Comparison of ENCODE assay signal across 12 cellular contexts in the genomic region with DNA sequence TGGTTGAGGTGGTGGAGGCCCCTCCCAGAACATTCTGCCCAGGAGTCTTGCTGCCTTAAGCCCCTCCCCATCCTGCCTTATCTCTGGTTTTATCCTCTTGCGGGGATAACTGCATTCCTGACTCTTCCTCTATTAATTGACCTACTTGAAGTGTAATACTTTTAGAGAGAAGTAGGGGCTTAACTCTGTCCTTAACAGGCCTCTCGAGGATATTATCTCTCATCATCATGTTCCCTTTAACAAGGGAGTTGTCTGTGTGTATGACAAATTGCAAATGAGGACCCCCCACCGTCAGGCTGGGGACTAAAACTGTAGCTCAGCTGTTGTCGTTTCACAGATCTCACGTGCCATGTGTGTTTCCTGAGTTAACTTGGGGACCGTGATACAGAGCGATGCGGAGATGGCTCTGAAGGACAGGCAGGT.
A peak's percentile ranks its signal among the peaks of the same experiment; 100 is the strongest.
DNase-seq lines count a peak whose midpoint lies in the region; ATAC-seq and TF ChIP-seq lines count a peak whose summit lies in the region.
"Had no signal": no experiment of that assay in that cellular context is flagged by ENCODE, and none has a peak within 500 bp of the region (broad histone marks: within the 10 kb centered on the region; RNA-seq: fewer than 3 reads in every experiment).

No MANE protein-coding gene starts in this region.

- no peaks in the 10 kb centered on the region for H3K9me3 ChIP-seq in Loucy (ENCODE audit: insufficient read depth, low read depth, low read length)
- H3K9me3 ChIP-seq in neural cell (ENCODE audit: low read length) = no peaks in the 10 kb centered on the region
- no peaks in the 10 kb centered on the region for H3K9me3 ChIP-seq in transverse colon
- no peaks in the 10 kb centered on the region for H3K9me3 ChIP-seq in esophagus squamous epithelium

- H3K4me1 Mint-ChIP-seq in activated CD4-positive, alpha-beta memory T cell treated with anti-CD3 and anti-CD28 coated beads for 36 hours (ENCODE audit: low read depth) = peaks cover 66% of the 10 kb centered on the region
- peaks cover 58% of the 10 kb centered on the region for H3K4me1 Mint-ChIP-seq in activated CD4-positive, alpha-beta memory T cell treated with anti-CD3 and anti-CD28 coated beads, Interleukin-2, amount 10 ng/mL, durations not matched to agents 7 days and 5 days
- H3K4me1 Mint-ChIP-seq in activated naive CD8-positive, alpha-beta T cell treated with anti-CD3 and anti-CD28 coated beads for 36 hours = peaks cover 72% of the 10 kb centered on the region

- TF ChIP-seq CTCF in Loucy (conservative IDR thresholded peaks at IDR 0.05; ENCODE audit: low read length) (no peak), neural cell (IDR thresholded peaks at IDR 0.05; ENCODE audit: poor library complexity, severe bottlenecking) (no peak), transverse colon (IDR thresholded peaks at IDR 0.05) (no peak), esophagus squamous epithelium (IDR thresholded peaks at IDR 0.05) (no peak)

- 86 to 92% methylated on average over 1 to 8 of the region's 8 CpGs for WGBS in transverse colon (ENCODE audit: low coverage in 1 of 2), 2 donors
- 95 to 96% methylated on average over 7 to 8 of the region's 8 CpGs for WGBS in esophagus squamous epithelium, 2 donors

- H3K36me3 ChIP-seq in Loucy (ENCODE audit: insufficient read depth, low read length) (no peaks in the 10 kb centered on the region), neural cell (ENCODE audit: insufficient read depth, low read length) (no peaks in the 10 kb centered on the region), transverse colon (no peaks in the 10 kb centered on the region), esophagus squamous epithelium (no peaks in the 10 kb centered on the region)

- H3K4me1 ChIP-seq in Loucy (ENCODE audit: insufficient read depth, low read length, poor library complexity, severe bottlenecking) (peaks cover 53% of the 10 kb centered on the region), transverse colon (peaks cover 0 to 10% (median 0%) of the 10 kb centered on the region in 4 donors), esophagus squamous epithelium (peaks cover 0 to 20% (median 8%) of the 10 kb centered on the region in 3 donors)

- H3K9me2 ChIP-seq in Loucy (replicated peaks; ENCODE audit: low read depth, low read length) = no peaks in the 10 kb centered on the region
- H3K9me2 ChIP-seq in neural cell (ENCODE audit: insufficient read depth, low read length) = no peaks in the 10 kb centered on the region

- peak overlapping the region; percentile 22 for H3K4me2 ChIP-seq in Loucy (ENCODE audit: low read depth, low read length, poor library complexity, severe bottlenecking)
- no peak overlapping the region for H3K4me2 ChIP-seq in neural cell (ENCODE audit: low read length)

- no peak for ATAC-seq in GM18868 (IDR thresholded peaks at IDR 0.05; ENCODE audit: unreplicated experiment)

- H2AFZ ChIP-seq in Loucy (ENCODE audit: low read length) (no peak overlapping the region), neural cell (ENCODE audit: low read depth, low read length) (no peak overlapping the region)

- intact Hi-C loops in activated CD4-positive, alpha-beta memory T cell treated with anti-CD3 and anti-CD28 coated beads for 36 hours (cut with micrococcal nuclease) = no loop called here
- intact Hi-C loops in transverse colon (cut with DNase I; ENCODE audit: low total_unique reads) (no loop called here), esophagus squamous epithelium (cut with DNase I) (no loop called here)

- no peak for TF ChIP-seq RAD21 in neural cell (conservative IDR thresholded peaks at IDR 0.05)

- H3K9me3 Mint-ChIP-seq in activated CD4-positive, alpha-beta memory T cell treated with anti-CD3 and anti-CD28 coated beads for 36 hours = peaks cover 4% of the 10 kb centered on the region
- peaks cover 10% of the 10 kb centered on the region for H3K9me3 Mint-ChIP-seq in activated CD4-positive, alpha-beta memory T cell treated with anti-CD3 and anti-CD28 coated beads, Interleukin-2, amount 10 ng/mL, durations not matched to agents 7 days and 5 days
- H3K9me3 Mint-ChIP-seq in activated naive CD8-positive, alpha-beta T cell treated with anti-CD3 and anti-CD28 coated beads for 36 hours = peaks cover 5% of the 10 kb centered on the region
- H3K9me3 Mint-ChIP-seq: activated T-cell treated with anti-CD3 and anti-CD28 coated beads, Interleukin-2, amount 50 U/mL, for 4 hours; natural killer cell treated with Interleukin-12 subunit alpha and Interleukin-12 subunit beta and Interleukin-15 and Interleukin-18, amount 100 ng/mL, for 72 hours had no signal

- H3K4me3 Mint-ChIP-seq in activated CD4-positive, alpha-beta memory T cell treated with anti-CD3 and anti-CD28 coated beads for 36 hours = no peak overlapping the region
- no peak overlapping the region for H3K4me3 Mint-ChIP-seq in activated CD4-positive, alpha-beta memory T cell treated with anti-CD3 and anti-CD28 coated beads, Interleukin-2, amount 10 ng/mL, durations not matched to agents 7 days and 5 days
- H3K4me3 Mint-ChIP-seq in activated naive CD8-positive, alpha-beta T cell treated with anti-CD3 and anti-CD28 coated beads for 36 hours = no peak overlapping the region
- H3K4me3 Mint-ChIP-seq: activated T-cell treated with anti-CD3 and anti-CD28 coated beads, Interleukin-2, amount 50 U/mL, for 4 hours; dendritic cell treated with granulocyte-macrophage colony-stimulating factor and Interleukin-4, amounts not matched to agents 40 ng/mL and 50 ng/mL, for 4 days; natural killer cell treated with Interleukin-12 subunit alpha and Interleukin-12 subunit beta and Interleukin-15 and Interleukin-18, amount 100 ng/mL, for 72 hours had no signal

- H3K27me3 Mint-ChIP-seq in activated CD4-positive, alpha-beta memory T cell treated with anti-CD3 and anti-CD28 coated beads for 36 hours = no peaks in the 10 kb centered on the region
- no peaks in the 10 kb centered on the region for H3K27me3 Mint-ChIP-seq in activated CD4-positive, alpha-beta memory T cell treated with anti-CD3 and anti-CD28 coated beads, Interleukin-2, amount 10 ng/mL, durations not matched to agents 7 days and 5 days
- H3K27me3 Mint-ChIP-seq in activated naive CD8-positive, alpha-beta T cell treated with anti-CD3 and anti-CD28 coated beads for 36 hours = no peaks in the 10 kb centered on the region
- H3K27me3 Mint-ChIP-seq: dendritic cell treated with granulocyte-macrophage colony-stimulating factor and Interleukin-4, amounts not matched to agents 40 ng/mL and 50 ng/mL, for 4 days; natural killer cell treated with Interleukin-12 subunit alpha and Interleukin-12 subunit beta and Interleukin-15 and Interleukin-18, amount 100 ng/mL, for 72 hours had no signal

- TF ChIP-seq POLR2A in transverse colon (IDR thresholded peaks at IDR 0.05) = no peak
- TF ChIP-seq POLR2A in esophagus squamous epithelium (IDR thresholded peaks at IDR 0.05) = no peak

- peaks cover 75% of the 10 kb centered on the region for H3K79me2 ChIP-seq in Loucy (ENCODE audit: insufficient read depth, low read length)
- no peaks in the 10 kb centered on the region for H3K79me2 ChIP-seq in neural cell (replicated peaks; ENCODE audit: insufficient read depth, low read length)

- POLR2A ChIA-PET in activated CD4-positive, alpha-beta memory T cell treated with anti-CD3 and anti-CD28 coated beads for 36 hours (lab: Charles Lee) = interaction anchor here (1.3 kb wide), 1 partner anchor 12 kb away, joined by 3 read pairs; no protein-coding TSS in a partner anchor
- POLR2A ChIA-PET in activated CD4-positive, alpha-beta memory T cell treated with anti-CD3 and anti-CD28 coated beads, Interleukin-2, amount 10 ng/mL, durations not matched to agents 7 days and 5 days (lab: Charles Lee) = interaction anchor here (1.2 to 2.6 kb wide), 3 partner anchors 13 to 206 kb away, joined by 4 to 10 read pairs (median 4); no protein-coding TSS in a partner anchor

- H3K27ac ChIP-seq in neural cell (ENCODE audit: low read length) (no peak overlapping the region), transverse colon (no peak overlapping the region), esophagus squamous epithelium (no peak overlapping the region)

- peaks cover 5% of the 10 kb centered on the region for H3K36me3 Mint-ChIP-seq in activated CD4-positive, alpha-beta memory T cell treated with anti-CD3 and anti-CD28 coated beads for 36 hours
- peaks cover 45% of the 10 kb centered on the region for H3K36me3 Mint-ChIP-seq in activated CD4-positive, alpha-beta memory T cell treated with anti-CD3 and anti-CD28 coated beads, Interleukin-2, amount 10 ng/mL, durations not matched to agents 7 days and 5 days (ENCODE audit: low read depth)
- H3K36me3 Mint-ChIP-seq in activated naive CD8-positive, alpha-beta T cell treated with anti-CD3 and anti-CD28 coated beads for 36 hours = peaks cover 62% of the 10 kb centered on the region
- H3K36me3 Mint-ChIP-seq: natural killer cell treated with Interleukin-12 subunit alpha and Interleukin-12 subunit beta and Interleukin-15 and Interleukin-18, amount 100 ng/mL, for 72 hours had no signal

- TF ChIP-seq EP300 in neural cell (conservative IDR thresholded peaks at IDR 0.05; ENCODE audit: poor library complexity, severe bottlenecking) = no peak
- TF ChIP-seq EP300 in transverse colon (IDR thresholded peaks at IDR 0.05; ENCODE audit: low read depth) = no peak

- H3F3A ChIP-seq in Loucy (ENCODE audit: low read depth) = no peaks in the 10 kb centered on the region
- no peaks in the 10 kb centered on the region for H3F3A ChIP-seq in neural cell (ENCODE audit: insufficient read depth, low read length, poor library complexity, severe bottlenecking)

- H3K27me3 ChIP-seq in Loucy (ENCODE audit: insufficient read depth, low read length, poor library complexity, severe bottlenecking) (no peaks in the 10 kb centered on the region), neural cell (ENCODE audit: insufficient read depth, low read depth, low read length) (no peaks in the 10 kb centered on the region), transverse colon (no peaks in the 10 kb centered on the region), esophagus squamous epithelium (no peaks in the 10 kb centered on the region)

- no peak for DNase-seq in activated CD4-positive, alpha-beta memory T cell treated with anti-CD3 and anti-CD28 coated beads for 36 hours
- DNase-seq in activated CD4-positive, alpha-beta memory T cell treated with anti-CD3 and anti-CD28 coated beads, Interleukin-2, amount 10 ng/mL, durations not matched to agents 7 days and 5 days = no peak
- DNase-seq in activated naive CD8-positive, alpha-beta T cell treated with anti-CD3 and anti-CD28 coated beads for 36 hours = no peak
- no peak for DNase-seq in transverse colon
- DNase-seq in esophagus squamous epithelium (lab: John Stamatoyannopoulos, UW) = no peak
- DNase-seq: activated T-cell treated with anti-CD3 and anti-CD28 coated beads, Interleukin-2, amount 50 U/mL, for 4 hours; NCI-H226 had no signal

- in situ Hi-C loops in transverse colon (cut with MboI; ENCODE audit: low pct_ligation_motif_present in 1 of 4, low pct_unique_long_range_greater_than_20kb in 1 of 4, low sequenced_read_pairs in 3 of 4) = no loop called here

- H3K27ac Mint-ChIP-seq in activated CD4-positive, alpha-beta memory T cell treated with anti-CD3 and anti-CD28 coated beads for 36 hours = peak overlapping the region; percentile 50
- no peak overlapping the region for H3K27ac Mint-ChIP-seq in activated CD4-positive, alpha-beta memory T cell treated with anti-CD3 and anti-CD28 coated beads, Interleukin-2, amount 10 ng/mL, durations not matched to agents 7 days and 5 days
- peak overlapping the region; percentile 93 for H3K27ac Mint-ChIP-seq in activated naive CD8-positive, alpha-beta T cell treated with anti-CD3 and anti-CD28 coated beads for 36 hours

- H3K4me3 ChIP-seq in Loucy (ENCODE audit: low read length, poor library complexity, severe bottlenecking) (no peak overlapping the region), neural cell (ENCODE audit: low read length) (peak overlapping the region; percentile 16), transverse colon (no peak overlapping the region), esophagus squamous epithelium (no peak overlapping the region)

- no peaks in the 10 kb centered on the region for H4K20me1 ChIP-seq in Loucy (ENCODE audit: insufficient read depth, low read length, poor library complexity, severe bottlenecking)
- H4K20me1 ChIP-seq in neural cell (ENCODE audit: insufficient read depth) = no peaks in the 10 kb centered on the region

- CTCF ChIA-PET in activated CD4-positive, alpha-beta memory T cell treated with anti-CD3 and anti-CD28 coated beads for 36 hours (lab: Charles Lee) = interaction anchor here (0.6 to 2.0 kb wide), 4 partner anchors 11 to 248 kb away, joined by 3 to 9 read pairs (median 7); no protein-coding TSS in a partner anchor
- CTCF ChIA-PET in activated CD4-positive, alpha-beta memory T cell treated with anti-CD3 and anti-CD28 coated beads, Interleukin-2, amount 10 ng/mL, durations not matched to agents 7 days and 5 days (lab: Charles Lee) = interaction anchor here (1.5 kb wide), 1 partner anchor 227 kb away, joined by 3 read pairs; no protein-coding TSS in a partner anchor

- peak overlapping the region; percentile 1 for H3K9ac ChIP-seq in Loucy (ENCODE audit: low read depth, low read length, poor library complexity, severe bottlenecking)
- no peak overlapping the region for H3K9ac ChIP-seq in neural cell (ENCODE audit: low read length)
